In the genomic region with DNA sequence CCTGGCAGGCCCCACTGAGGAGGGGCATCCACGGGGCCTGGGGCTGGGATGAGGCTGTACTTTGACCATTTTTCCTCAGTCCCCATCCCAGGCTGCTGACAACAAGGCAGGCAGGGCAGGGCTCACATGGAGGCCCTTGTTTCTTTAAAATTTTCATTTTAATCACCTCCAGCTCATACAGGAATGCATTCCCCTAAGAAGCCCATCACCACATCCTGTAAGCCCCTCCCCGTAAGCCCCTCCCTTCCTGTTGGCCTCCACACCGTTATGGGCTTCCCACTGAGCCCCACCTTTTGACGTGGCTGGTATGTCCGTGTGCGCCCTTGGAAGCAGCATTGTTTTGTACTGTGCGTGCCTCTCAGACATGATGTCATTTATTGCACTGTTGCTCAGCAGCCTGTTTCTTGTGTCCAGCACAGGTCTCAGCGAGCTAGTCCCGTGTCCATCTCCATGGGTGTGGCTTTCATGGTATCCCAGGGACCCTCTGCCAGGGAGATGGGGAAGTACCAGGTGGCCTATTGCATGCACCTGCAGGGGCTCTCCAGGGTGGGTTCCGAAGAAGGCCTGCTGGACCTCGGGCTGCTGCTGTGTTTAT, we compare ENCODE assay signal across 1 cellular context.
TF ChIP-seq lines count a peak whose summit lies in the region.

No MANE protein-coding gene starts in this region.

TF ChIP-seq in GM23338, 12 proteins besides CTCF, POLR2A, EP300 and RAD21 (continued from another document):
- TF ChIP-seq, protein P1, sequence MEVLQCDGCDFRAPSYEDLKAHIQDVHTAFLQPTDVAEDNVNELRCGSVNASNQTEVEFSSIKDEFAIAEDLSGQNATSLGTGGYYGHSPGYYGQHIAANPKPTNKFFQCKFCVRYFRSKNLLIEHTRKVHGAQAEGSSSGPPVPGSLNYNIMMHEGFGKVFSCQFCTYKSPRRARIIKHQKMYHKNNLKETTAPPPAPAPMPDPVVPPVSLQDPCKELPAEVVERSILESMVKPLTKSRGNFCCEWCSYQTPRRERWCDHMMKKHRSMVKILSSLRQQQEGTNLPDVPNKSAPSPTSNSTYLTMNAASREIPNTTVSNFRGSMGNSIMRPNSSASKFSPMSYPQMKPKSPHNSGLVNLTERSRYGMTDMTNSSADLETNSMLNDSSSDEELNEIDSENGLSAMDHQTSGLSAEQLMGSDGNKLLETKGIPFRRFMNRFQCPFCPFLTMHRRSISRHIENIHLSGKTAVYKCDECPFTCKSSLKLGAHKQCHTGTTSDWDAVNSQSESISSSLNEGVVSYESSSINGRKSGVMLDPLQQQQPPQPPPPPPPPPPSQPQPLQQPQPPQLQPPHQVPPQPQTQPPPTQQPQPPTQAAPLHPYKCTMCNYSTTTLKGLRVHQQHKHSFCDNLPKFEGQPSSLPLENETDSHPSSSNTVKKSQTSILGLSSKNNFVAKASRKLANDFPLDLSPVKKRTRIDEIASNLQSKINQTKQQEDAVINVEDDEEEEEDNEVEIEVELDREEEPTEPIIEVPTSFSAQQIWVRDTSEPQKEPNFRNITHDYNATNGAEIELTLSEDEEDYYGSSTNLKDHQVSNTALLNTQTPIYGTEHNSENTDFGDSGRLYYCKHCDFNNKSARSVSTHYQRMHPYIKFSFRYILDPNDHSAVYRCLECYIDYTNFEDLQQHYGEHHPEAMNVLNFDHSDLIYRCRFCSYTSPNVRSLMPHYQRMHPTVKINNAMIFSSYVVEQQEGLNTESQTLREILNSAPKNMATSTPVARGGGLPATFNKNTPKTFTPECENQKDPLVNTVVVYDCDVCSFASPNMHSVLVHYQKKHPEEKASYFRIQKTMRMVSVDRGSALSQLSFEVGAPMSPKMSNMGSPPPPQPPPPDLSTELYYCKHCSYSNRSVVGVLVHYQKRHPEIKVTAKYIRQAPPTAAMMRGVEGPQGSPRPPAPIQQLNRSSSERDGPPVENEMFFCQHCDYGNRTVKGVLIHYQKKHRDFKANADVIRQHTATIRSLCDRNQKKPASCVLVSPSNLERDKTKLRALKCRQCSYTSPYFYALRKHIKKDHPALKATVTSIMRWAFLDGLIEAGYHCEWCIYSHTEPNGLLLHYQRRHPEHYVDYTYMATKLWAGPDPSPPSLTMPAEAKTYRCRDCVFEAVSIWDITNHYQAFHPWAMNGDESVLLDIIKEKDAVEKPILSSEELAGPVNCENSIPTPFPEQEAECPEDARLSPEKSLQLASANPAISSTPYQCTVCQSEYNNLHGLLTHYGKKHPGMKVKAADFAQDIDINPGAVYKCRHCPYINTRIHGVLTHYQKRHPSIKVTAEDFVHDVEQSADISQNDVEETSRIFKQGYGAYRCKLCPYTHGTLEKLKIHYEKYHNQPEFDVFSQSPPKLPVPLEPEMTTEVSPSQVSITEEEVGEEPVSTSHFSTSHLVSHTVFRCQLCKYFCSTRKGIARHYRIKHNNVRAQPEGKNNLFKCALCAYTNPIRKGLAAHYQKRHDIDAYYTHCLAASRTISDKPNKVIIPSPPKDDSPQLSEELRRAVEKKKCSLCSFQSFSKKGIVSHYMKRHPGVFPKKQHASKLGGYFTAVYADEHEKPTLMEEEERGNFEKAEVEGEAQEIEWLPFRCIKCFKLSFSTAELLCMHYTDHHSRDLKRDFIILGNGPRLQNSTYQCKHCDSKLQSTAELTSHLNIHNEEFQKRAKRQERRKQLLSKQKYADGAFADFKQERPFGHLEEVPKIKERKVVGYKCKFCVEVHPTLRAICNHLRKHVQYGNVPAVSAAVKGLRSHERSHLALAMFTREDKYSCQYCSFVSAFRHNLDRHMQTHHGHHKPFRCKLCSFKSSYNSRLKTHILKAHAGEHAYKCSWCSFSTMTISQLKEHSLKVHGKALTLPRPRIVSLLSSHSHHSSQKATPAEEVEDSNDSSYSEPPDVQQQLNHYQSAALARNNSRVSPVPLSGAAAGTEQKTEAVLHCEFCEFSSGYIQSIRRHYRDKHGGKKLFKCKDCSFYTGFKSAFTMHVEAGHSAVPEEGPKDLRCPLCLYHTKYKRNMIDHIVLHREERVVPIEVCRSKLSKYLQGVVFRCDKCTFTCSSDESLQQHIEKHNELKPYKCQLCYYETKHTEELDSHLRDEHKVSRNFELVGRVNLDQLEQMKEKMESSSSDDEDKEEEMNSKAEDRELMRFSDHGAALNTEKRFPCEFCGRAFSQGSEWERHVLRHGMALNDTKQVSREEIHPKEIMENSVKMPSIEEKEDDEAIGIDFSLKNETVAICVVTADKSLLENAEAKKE (CRISPR knock-in tag; IDR thresholded peaks at IDR 0.05) = no peak
- TF ChIP-seq CREB1 (CRISPR knock-in tag; IDR thresholded peaks at IDR 0.05; ENCODE audit: low read depth) (no peak), NANOG (IDR thresholded peaks at IDR 0.05; ENCODE audit: borderline replicate concordance) (no peak), STAT1 (IDR thresholded peaks at IDR 0.05; ENCODE audit: unreplicated experiment) (no peak), ZNF114 (CRISPR knock-in tag; IDR thresholded peaks at IDR 0.05) (no peak), EZH2 (IDR thresholded peaks at IDR 0.05; ENCODE audit: low read depth, unreplicated experiment) (no peak), EZH2phosphoT487 (IDR thresholded peaks at IDR 0.05; ENCODE audit: unreplicated experiment) (no peak), POLR2AphosphoS5 (IDR thresholded peaks at IDR 0.05; ENCODE audit: low read depth) (no peak), ZNF331 (CRISPR knock-in tag; IDR thresholded peaks at IDR 0.05; ENCODE audit: low read depth) (no peak)
- TF ChIP-seq, protein P2, sequence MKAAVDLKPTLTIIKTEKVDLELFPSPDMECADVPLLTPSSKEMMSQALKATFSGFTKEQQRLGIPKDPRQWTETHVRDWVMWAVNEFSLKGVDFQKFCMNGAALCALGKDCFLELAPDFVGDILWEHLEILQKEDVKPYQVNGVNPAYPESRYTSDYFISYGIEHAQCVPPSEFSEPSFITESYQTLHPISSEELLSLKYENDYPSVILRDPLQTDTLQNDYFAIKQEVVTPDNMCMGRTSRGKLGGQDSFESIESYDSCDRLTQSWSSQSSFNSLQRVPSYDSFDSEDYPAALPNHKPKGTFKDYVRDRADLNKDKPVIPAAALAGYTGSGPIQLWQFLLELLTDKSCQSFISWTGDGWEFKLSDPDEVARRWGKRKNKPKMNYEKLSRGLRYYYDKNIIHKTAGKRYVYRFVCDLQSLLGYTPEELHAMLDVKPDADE (IDR thresholded peaks at IDR 0.05) = no peak
- TF ChIP-seq, protein P3, sequence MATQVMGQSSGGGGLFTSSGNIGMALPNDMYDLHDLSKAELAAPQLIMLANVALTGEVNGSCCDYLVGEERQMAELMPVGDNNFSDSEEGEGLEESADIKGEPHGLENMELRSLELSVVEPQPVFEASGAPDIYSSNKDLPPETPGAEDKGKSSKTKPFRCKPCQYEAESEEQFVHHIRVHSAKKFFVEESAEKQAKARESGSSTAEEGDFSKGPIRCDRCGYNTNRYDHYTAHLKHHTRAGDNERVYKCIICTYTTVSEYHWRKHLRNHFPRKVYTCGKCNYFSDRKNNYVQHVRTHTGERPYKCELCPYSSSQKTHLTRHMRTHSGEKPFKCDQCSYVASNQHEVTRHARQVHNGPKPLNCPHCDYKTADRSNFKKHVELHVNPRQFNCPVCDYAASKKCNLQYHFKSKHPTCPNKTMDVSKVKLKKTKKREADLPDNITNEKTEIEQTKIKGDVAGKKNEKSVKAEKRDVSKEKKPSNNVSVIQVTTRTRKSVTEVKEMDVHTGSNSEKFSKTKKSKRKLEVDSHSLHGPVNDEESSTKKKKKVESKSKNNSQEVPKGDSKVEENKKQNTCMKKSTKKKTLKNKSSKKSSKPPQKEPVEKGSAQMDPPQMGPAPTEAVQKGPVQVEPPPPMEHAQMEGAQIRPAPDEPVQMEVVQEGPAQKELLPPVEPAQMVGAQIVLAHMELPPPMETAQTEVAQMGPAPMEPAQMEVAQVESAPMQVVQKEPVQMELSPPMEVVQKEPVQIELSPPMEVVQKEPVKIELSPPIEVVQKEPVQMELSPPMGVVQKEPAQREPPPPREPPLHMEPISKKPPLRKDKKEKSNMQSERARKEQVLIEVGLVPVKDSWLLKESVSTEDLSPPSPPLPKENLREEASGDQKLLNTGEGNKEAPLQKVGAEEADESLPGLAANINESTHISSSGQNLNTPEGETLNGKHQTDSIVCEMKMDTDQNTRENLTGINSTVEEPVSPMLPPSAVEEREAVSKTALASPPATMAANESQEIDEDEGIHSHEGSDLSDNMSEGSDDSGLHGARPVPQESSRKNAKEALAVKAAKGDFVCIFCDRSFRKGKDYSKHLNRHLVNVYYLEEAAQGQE (IDR thresholded peaks at IDR 0.05; ENCODE audit: unreplicated experiment) = no peak
